Comparison of ENCODE assay signal across 21 cellular contexts in genomic region chr9:2390028-2390427, GRCh38.
DNase-seq lines count a peak whose midpoint lies in the region; ATAC-seq, FAIRE-seq and TF ChIP-seq lines count a peak whose summit lies in the region.
"Had no signal": no experiment of that assay in that cellular context is flagged by ENCODE, and none has a peak within 500 bp of the region (broad histone marks: within the 10 kb centered on the region; RNA-seq: fewer than 3 reads in every experiment).

No MANE protein-coding gene starts in this region.

- no peaks in the 10 kb centered on the region for H3K79me2 ChIP-seq in Karpas-422 (ENCODE audit: low read length)
- no peaks in the 10 kb centered on the region for H3K79me2 ChIP-seq in trophoblast cell (ENCODE audit: control insufficient read depth, insufficient read depth, low read length, poor library complexity)
- no peaks in the 10 kb centered on the region for H3K79me2 ChIP-seq in HepG2 (ENCODE audit: insufficient read depth, low read length)

- H4K12ac ChIP-seq in trophoblast cell (ENCODE audit: low read depth, low read length) = no peak overlapping the region

- no peaks in the 10 kb centered on the region for H3K79me1 ChIP-seq in trophoblast cell (ENCODE audit: low read length)

- no peak overlapping the region for H3K14ac ChIP-seq in trophoblast cell (ENCODE audit: low read length)

- H3K27me3 ChIP-seq in Karpas-422 (ENCODE audit: low read length) (no peaks in the 10 kb centered on the region), foreskin keratinocyte (peaks cover 3% of the 10 kb centered on the region), trophoblast cell (ENCODE audit: insufficient read depth, low read length) (no peaks in the 10 kb centered on the region), HepG2 (ENCODE audit: control insufficient read depth in 1 of 2, insufficient read depth in 2 of 2, low read length in 2 of 2) (no peaks in the 10 kb centered on the region)
- H3K27me3 ChIP-seq: SJSA1 had no signal

- intact Hi-C loops in HepG2 (cut with micrococcal nuclease; ENCODE audit: unreplicated experiment) = no loop called here

- no peak overlapping the region for H4K8ac ChIP-seq in trophoblast cell (ENCODE audit: low read depth, low read length)

- no peak overlapping the region for H2AK5ac ChIP-seq in trophoblast cell (ENCODE audit: low read length)

- H3K9me3 Mint-ChIP-seq in activated CD8-positive, alpha-beta memory T cell treated with anti-CD3 and anti-CD28 coated beads, Interleukin-2, amount 10 ng/mL, durations not matched to agents 7 days and 5 days (ENCODE audit: low read depth) = no peaks in the 10 kb centered on the region

- no peaks in the 10 kb centered on the region for H3K4me1 Mint-ChIP-seq in activated CD8-positive, alpha-beta memory T cell treated with anti-CD3 and anti-CD28 coated beads, Interleukin-2, amount 10 ng/mL, durations not matched to agents 7 days and 5 days
- H3K4me1 Mint-ChIP-seq: B cell had no signal

- H3K23ac ChIP-seq in trophoblast cell (ENCODE audit: low read length) = no peak overlapping the region

- no peaks in the 10 kb centered on the region for H4K20me1 ChIP-seq in Karpas-422 (ENCODE audit: insufficient read depth, low read depth, low read length)
- no peaks in the 10 kb centered on the region for H4K20me1 ChIP-seq in HepG2 (ENCODE audit: insufficient read depth, low read length)

- in situ Hi-C loops in HepG2 (cut with HindIII; ENCODE audit: extremely low pct_ligation_motif_present, low pct_unique_long_range_greater_than_20kb) = no loop called here

- H3K9ac ChIP-seq in Karpas-422 (ENCODE audit: low read length) (no peak overlapping the region), trophoblast cell (ENCODE audit: low read length) (no peak overlapping the region), HepG2 (ENCODE audit: insufficient read depth, low read depth, low read length) (no peak overlapping the region)
- H3K9ac ChIP-seq: KMS-11 had no signal

- TF ChIP-seq POLR2A in HepG2 (IDR thresholded peaks at IDR 0.05; ENCODE audit: insufficient read depth in 1 of 2, low read depth in 2 of 2, low read length in 2 of 2) = no peak

- H3K9me2 ChIP-seq in Karpas-422 (replicated peaks; ENCODE audit: insufficient read depth, low read length) = no peaks in the 10 kb centered on the region

- no peak overlapping the region for H3K4me3 ChIP-seq in Karpas-422 (ENCODE audit: low read length)
- H3K4me3 ChIP-seq in trophoblast cell (ENCODE audit: low read depth, low read length) = no peak overlapping the region
- no peak overlapping the region for H3K4me3 ChIP-seq in HepG2 (replicated peaks in 1 of 3; ENCODE audit: insufficient read depth in 1 of 3, low read depth in 2 of 3, low read length in 3 of 3)
- H3K4me3 ChIP-seq: A549, GM12878, GM23338, SJSA1 had no signal

- H3K36me3 Mint-ChIP-seq in activated CD8-positive, alpha-beta memory T cell treated with anti-CD3 and anti-CD28 coated beads, Interleukin-2, amount 10 ng/mL, durations not matched to agents 7 days and 5 days = no peaks in the 10 kb centered on the region

- no peak overlapping the region for H2BK120ac ChIP-seq in trophoblast cell (ENCODE audit: insufficient read depth, low read length, poor library complexity)

- no peak overlapping the region for H2BK12ac ChIP-seq in trophoblast cell (ENCODE audit: low read length)

- TF ChIP-seq EP300 in HepG2 (IDR thresholded peaks at IDR 0.05; ENCODE audit: low read depth in 2 of 2, low read length in 2 of 2) (no peak), HepG2 (CRISPR knock-in tag; IDR thresholded peaks at IDR 0.05; ENCODE audit: borderline replicate concordance) (no peak)

- POLR2A ChIA-PET in HepG2 (lab: Yijun Ruan, JAX) = no interaction called here

- H3K4ac ChIP-seq in trophoblast cell (ENCODE audit: low read depth, low read length) = no peak overlapping the region

- H4K91ac ChIP-seq in trophoblast cell (ENCODE audit: low read depth, low read length) = no peak overlapping the region

- CTCF ChIA-PET in activated CD8-positive, alpha-beta memory T cell treated with anti-CD3 and anti-CD28 coated beads, Interleukin-2, amount 10 ng/mL, durations not matched to agents 7 days and 5 days (lab: Charles Lee) = no interaction called here
- CTCF ChIA-PET in HepG2 (lab: Yijun Ruan, JAX; ENCODE audit: low intra/inter-chr PET ratio, low total read pairs) = no interaction called here

- H3K9me3 ChIP-seq in Karpas-422 (ENCODE audit: low read length) = no peaks in the 10 kb centered on the region
- H3K9me3 ChIP-seq in trophoblast cell (ENCODE audit: insufficient read depth, low read depth, low read length) = no peaks in the 10 kb centered on the region
- no peaks in the 10 kb centered on the region for H3K9me3 ChIP-seq in HepG2 (ENCODE audit: low read length)
- H3K9me3 ChIP-seq: A549, SJSA1 had no signal

- no peak for TF ChIP-seq CTCF in foreskin keratinocyte (conservative IDR thresholded peaks at IDR 0.05)
- no peak for TF ChIP-seq CTCF in HepG2 (CRISPR knock-in tag; IDR thresholded peaks at IDR 0.05)

- peaks cover 11% of the 10 kb centered on the region for H3K4me1 ChIP-seq in Karpas-422 (ENCODE audit: low read length)
- H3K4me1 ChIP-seq in foreskin keratinocyte = no peaks in the 10 kb centered on the region
- no peaks in the 10 kb centered on the region for H3K4me1 ChIP-seq in trophoblast cell (ENCODE audit: control insufficient read depth in 1 of 2, insufficient read depth in 2 of 2, low read length in 2 of 2)
- no peaks in the 10 kb centered on the region for H3K4me1 ChIP-seq in HepG2 (ENCODE audit: insufficient read depth, low read length)
- H3K4me1 ChIP-seq: A549, SJSA1 had no signal

- H3K36me3 ChIP-seq in Karpas-422 (ENCODE audit: insufficient read depth, low read length) (no peaks in the 10 kb centered on the region), trophoblast cell (ENCODE audit: control insufficient read depth in 1 of 2, insufficient read depth in 2 of 2, low read length in 2 of 2) (no peaks in the 10 kb centered on the region), HepG2 (replicated peaks in 1 of 2; ENCODE audit: control insufficient read depth in 1 of 2, insufficient read depth in 2 of 2, low read length in 2 of 2) (no peaks in the 10 kb centered on the region)
- H3K36me3 ChIP-seq: SJSA1 had no signal

- no peak for FAIRE-seq in HepG2 (lab: Jason Lieb, UNC)
- FAIRE-seq: A549, GM12878, HTR-8/SVneo had no signal

- H2BK5ac ChIP-seq in trophoblast cell (ENCODE audit: low read depth, low read length, poor library complexity) = no peak overlapping the region

- H3K18ac ChIP-seq in trophoblast cell (ENCODE audit: low read length) = no peak overlapping the region

- H3K4me3 Mint-ChIP-seq in activated CD8-positive, alpha-beta memory T cell treated with anti-CD3 and anti-CD28 coated beads, Interleukin-2, amount 10 ng/mL, durations not matched to agents 7 days and 5 days = no peak overlapping the region
- H3K4me3 Mint-ChIP-seq: B cell, GM23338 had no signal

- no peak overlapping the region for H3K27ac Mint-ChIP-seq in activated CD8-positive, alpha-beta memory T cell treated with anti-CD3 and anti-CD28 coated beads, Interleukin-2, amount 10 ng/mL, durations not matched to agents 7 days and 5 days
- H3K27ac Mint-ChIP-seq: B cell, GM23338 had no signal

- H3K27me3 Mint-ChIP-seq in activated CD8-positive, alpha-beta memory T cell treated with anti-CD3 and anti-CD28 coated beads, Interleukin-2, amount 10 ng/mL, durations not matched to agents 7 days and 5 days = no peaks in the 10 kb centered on the region
- H3K27me3 Mint-ChIP-seq: B cell had no signal

- BruUV-seq in HepG2 (replicated peaks; lab: Mats Ljungman, UMichigan) = no TSS peak

- DNase-seq in Karpas-422 = no peak
- DNase-seq in cerebellar cortex (ENCODE audit: low spot score) = peak; percentile 36
- peak; percentile 26 to 74 for DNase-seq in foreskin keratinocyte
- peak; percentile 40 to 64 for DNase-seq in trophoblast cell
- no peak for DNase-seq in activated CD8-positive, alpha-beta memory T cell treated with anti-CD3 and anti-CD28 coated beads, Interleukin-2, amount 10 ng/mL, durations not matched to agents 7 days and 5 days
- no peak for DNase-seq in GOT3 (lab: John Stamatoyannopoulos, UW)
- no peak for DNase-seq in HepG2 (ENCODE audit: low spot score)
- DNase-seq: DMS79, IMR-90, NCI-H1694, NCI-H2081, NCI-H2171, NCI-H524 treated with DMSO at 0.1 percent for 48 hours had no signal

- H2AFZ ChIP-seq in Karpas-422 (ENCODE audit: low read length) (0 out of 2 replicates have a peak overlapping the region, but pooled peaks have one; percentile 53), trophoblast cell (ENCODE audit: insufficient read depth, low read length, poor library complexity) (no peak overlapping the region), HepG2 (ENCODE audit: low read length) (no peak overlapping the region)
- H2AFZ ChIP-seq: GM23338 had no signal

- H3K27ac ChIP-seq in Karpas-422 (ENCODE audit: low read length) (no peak overlapping the region), foreskin keratinocyte (no peak overlapping the region), trophoblast cell (ENCODE audit: low read depth, low read length) (no peak overlapping the region), HepG2 (ENCODE audit: extremely low read length, insufficient read depth, low read length) (no peak overlapping the region)
- H3K27ac ChIP-seq: A549, KMS-11, SJSA1 had no signal

- WGBS in trophoblast cell (ENCODE audit: extremely low coverage, insufficient coverage, insufficient read length) = no CpG with 5 or more reads among the region's 4 CpGs
- 3% methylated on average over 4 of the region's 4 CpGs for WGBS in HepG2 (ENCODE audit: low lambda C conversion rate)

- ATAC-seq in foreskin keratinocyte = peak; percentile 94
- no peak for ATAC-seq in activated CD8-positive, alpha-beta memory T cell treated with anti-CD3 and anti-CD28 coated beads, Interleukin-2, amount 10 ng/mL, durations not matched to agents 7 days and 5 days
- ATAC-seq in HepG2 = no peak
- ATAC-seq: A549, GM12878, GM23338, Right ventricle myocardium inferior had no signal

- H3K4me2 ChIP-seq in Karpas-422 (ENCODE audit: low read depth, low read length, poor library complexity, severe bottlenecking) (no peak overlapping the region), trophoblast cell (ENCODE audit: low read length) (no peak overlapping the region), HepG2 (ENCODE audit: low read depth, low read length) (no peak overlapping the region)
- H3K4me2 ChIP-seq: A549, GM23338, KMS-11 had no signal

- no peak for TF ChIP-seq RAD21 in HepG2 (CRISPR knock-in tag; IDR thresholded peaks at IDR 0.05)

TF ChIP-seq in HepG2, 621 proteins besides CTCF, POLR2A, EP300 and RAD21 (continues in another document):
- TF ChIP-seq THAP11 (CRISPR knock-in tag; IDR thresholded peaks at IDR 0.05) = no peak
- TF ChIP-seq ZNF615 (CRISPR knock-in tag; IDR thresholded peaks at IDR 0.05; ENCODE audit: borderline replicate concordance) = no peak
- TF ChIP-seq, protein P1, sequence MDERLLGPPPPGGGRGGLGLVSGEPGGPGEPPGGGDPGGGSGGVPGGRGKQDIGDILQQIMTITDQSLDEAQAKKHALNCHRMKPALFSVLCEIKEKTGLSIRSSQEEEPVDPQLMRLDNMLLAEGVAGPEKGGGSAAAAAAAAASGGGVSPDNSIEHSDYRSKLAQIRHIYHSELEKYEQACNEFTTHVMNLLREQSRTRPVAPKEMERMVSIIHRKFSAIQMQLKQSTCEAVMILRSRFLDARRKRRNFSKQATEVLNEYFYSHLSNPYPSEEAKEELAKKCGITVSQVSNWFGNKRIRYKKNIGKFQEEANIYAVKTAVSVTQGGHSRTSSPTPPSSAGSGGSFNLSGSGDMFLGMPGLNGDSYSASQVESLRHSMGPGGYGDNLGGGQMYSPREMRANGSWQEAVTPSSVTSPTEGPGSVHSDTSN (CRISPR knock-in tag; IDR thresholded peaks at IDR 0.05) = no peak

Comparison
In these comparisons a context has a peak if more than half of its experiments do, and no peak if none do; other contexts are left out.
1. DNase-seq: peak in cerebellar cortex (single experiment), foreskin keratinocyte (2 of 2) and trophoblast cell (2 of 2); none in Karpas-422 (single experiment), activated CD8-positive, alpha-beta memory T cell treated with anti-CD3 and anti-CD28 coated beads, Interleukin-2, amount 10 ng/mL, durations not matched to agents 7 days and 5 days (single experiment), GOT3 (single experiment) and HepG2 (single experiment).